In the genomic region with DNA sequence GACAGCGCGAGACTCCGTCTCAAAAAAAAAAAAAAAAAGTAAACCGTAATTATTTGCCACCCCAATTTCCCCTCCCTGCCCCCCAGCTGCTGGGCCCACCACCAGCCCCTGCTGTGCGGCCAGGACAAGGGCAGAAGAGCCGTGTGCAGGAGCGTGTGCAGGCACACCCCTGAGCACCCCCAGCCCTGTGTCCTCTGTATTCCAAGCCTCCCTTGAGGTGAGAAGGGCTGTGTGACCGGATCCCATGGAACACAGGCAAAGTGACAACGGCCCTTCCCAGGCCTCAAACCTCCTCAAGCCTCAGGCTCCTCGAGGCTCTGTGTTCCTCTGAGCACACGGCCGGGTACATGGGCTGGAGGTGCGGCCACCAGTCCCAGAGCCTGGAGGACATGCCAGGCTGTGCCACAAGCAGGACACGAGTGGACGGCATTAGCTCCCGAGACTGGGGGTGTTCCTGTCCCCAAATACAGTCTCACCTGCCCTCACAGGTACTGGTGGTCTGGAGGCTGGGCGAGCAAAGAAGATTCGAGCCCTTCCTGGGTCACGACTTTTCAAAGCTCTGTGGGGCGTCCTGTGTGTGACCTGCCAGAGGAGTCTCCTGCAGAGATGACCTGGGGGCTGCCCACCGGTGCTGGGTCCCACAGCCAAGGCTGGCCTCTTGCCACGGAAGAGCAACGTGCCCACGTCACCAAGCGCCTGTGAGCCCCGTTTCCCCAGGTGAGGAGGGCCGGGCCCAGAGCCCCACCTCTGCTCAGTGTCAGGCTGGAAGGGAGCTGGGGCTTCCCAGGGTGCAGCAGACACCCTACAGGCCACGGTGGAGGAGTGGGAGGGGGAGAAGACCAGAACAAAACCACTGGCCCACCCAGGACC, we compare ENCODE assay signal across 27 cellular contexts.
"Had no signal": no experiment of that assay in that cellular context is flagged by ENCODE, and none has a peak within 500 bp of the region (broad histone marks: within the 10 kb centered on the region; RNA-seq: fewer than 3 reads in every experiment).

No MANE protein-coding gene starts in this region.

- H3K27ac ChIP-seq: brain microvascular endothelial cell, coronary artery, dorsolateral prefrontal cortex, esophagus muscularis mucosa, foreskin keratinocyte, gastrocnemius medialis had no signal

- H3K4me3 Mint-ChIP-seq: activated CD4-positive, alpha-beta memory T cell treated with anti-CD3 and anti-CD28 coated beads for 36 hours; activated CD4-positive, alpha-beta T cell treated with anti-CD3 and anti-CD28 coated beads for 36 hours; activated CD4-positive, alpha-beta T cell treated with anti-CD3 and anti-CD28 coated beads, Interleukin-2, amount 10 ng/mL, durations not matched to agents 24 days and 14 days; activated CD8-positive, alpha-beta memory T cell treated with anti-CD3 and anti-CD28 coated beads, Interleukin-2, amount 10 ng/mL, durations not matched to agents 7 days and 5 days; activated CD8-positive, alpha-beta T cell treated with anti-CD3 and anti-CD28 coated beads, Interleukin-2, amount 10 ng/mL, durations not matched to agents 7 days and 5 days; activated naive CD8-positive, alpha-beta T cell; activated T-cell treated with anti-CD3 and anti-CD28 coated beads, Interleukin-2, amount 50 U/mL, for 72 hours; central memory CD8-positive, alpha-beta T cell; dendritic cell treated with granulocyte-macrophage colony-stimulating factor and Interleukin-4, amounts not matched to agents 40 ng/mL and 50 ng/mL, for 4 days had no signal

- H3K27me3 ChIP-seq: gastrocnemius medialis had no signal

- H3K9me3 ChIP-seq: esophagus muscularis mucosa, gastrocnemius medialis had no signal

- H3K4me1 ChIP-seq: foreskin keratinocyte, gastrocnemius medialis had no signal

- H3K4me1 Mint-ChIP-seq: activated CD4-positive, alpha-beta T cell treated with anti-CD3 and anti-CD28 coated beads, Interleukin-2, amount 10 ng/mL, durations not matched to agents 24 days and 14 days; central memory CD8-positive, alpha-beta T cell had no signal

- H3K27ac Mint-ChIP-seq: activated CD4-positive, alpha-beta memory T cell treated with anti-CD3 and anti-CD28 coated beads for 36 hours; activated CD4-positive, alpha-beta T cell treated with anti-CD3 and anti-CD28 coated beads for 36 hours; activated CD4-positive, alpha-beta T cell treated with anti-CD3 and anti-CD28 coated beads, Interleukin-2, amount 10 ng/mL, durations not matched to agents 24 days and 14 days; activated CD8-positive, alpha-beta memory T cell treated with anti-CD3 and anti-CD28 coated beads, Interleukin-2, amount 10 ng/mL, durations not matched to agents 7 days and 5 days; activated CD8-positive, alpha-beta T cell treated with anti-CD3 and anti-CD28 coated beads, Interleukin-2, amount 10 ng/mL, durations not matched to agents 7 days and 5 days; activated naive CD8-positive, alpha-beta T cell; activated T-cell treated with anti-CD3 and anti-CD28 coated beads, Interleukin-2, amount 50 U/mL, for 72 hours; dendritic cell treated with granulocyte-macrophage colony-stimulating factor and Interleukin-4, amounts not matched to agents 40 ng/mL and 50 ng/mL, for 4 days had no signal

- H3K36me3 ChIP-seq: brain microvascular endothelial cell, esophagus muscularis mucosa, gastrocnemius medialis had no signal

- H3K36me3 Mint-ChIP-seq: activated CD4-positive, alpha-beta memory T cell treated with anti-CD3 and anti-CD28 coated beads for 36 hours; activated CD8-positive, alpha-beta memory T cell treated with anti-CD3 and anti-CD28 coated beads, Interleukin-2, amount 10 ng/mL, durations not matched to agents 7 days and 5 days; activated naive CD8-positive, alpha-beta T cell had no signal

- ATAC-seq: activated CD4-positive, alpha-beta T cell treated with anti-CD3 and anti-CD28 coated beads for 36 hours; activated CD8-positive, alpha-beta memory T cell treated with anti-CD3 and anti-CD28 coated beads, Interleukin-2, amount 10 ng/mL, durations not matched to agents 7 days and 5 days; activated CD8-positive, alpha-beta T cell treated with anti-CD3 and anti-CD28 coated beads, Interleukin-2, amount 10 ng/mL, durations not matched to agents 7 days and 5 days; activated T-cell treated with anti-CD3 and anti-CD28 coated beads, Interleukin-2, amount 50 U/mL, for 72 hours; foreskin keratinocyte; gastrocnemius medialis had no signal

- H3K9me3 Mint-ChIP-seq: activated CD4-positive, alpha-beta memory T cell treated with anti-CD3 and anti-CD28 coated beads for 36 hours; activated CD4-positive, alpha-beta T cell treated with anti-CD3 and anti-CD28 coated beads, Interleukin-2, amount 10 ng/mL, durations not matched to agents 24 days and 14 days; activated T-cell treated with anti-CD3 and anti-CD28 coated beads, Interleukin-2, amount 50 U/mL, for 72 hours; central memory CD8-positive, alpha-beta T cell; dendritic cell treated with granulocyte-macrophage colony-stimulating factor and Interleukin-4, amounts not matched to agents 40 ng/mL and 50 ng/mL, for 4 days had no signal

- DNase-seq: activated CD4-positive, alpha-beta memory T cell treated with anti-CD3 and anti-CD28 coated beads for 36 hours; activated CD4-positive, alpha-beta T cell treated with anti-CD3 and anti-CD28 coated beads for 36 hours; activated CD4-positive, alpha-beta T cell treated with anti-CD3 and anti-CD28 coated beads, Interleukin-2, amount 10 ng/mL, durations not matched to agents 24 days and 14 days; activated CD4-positive, CD25-positive, alpha-beta regulatory T cell; activated CD4-positive, CD25-positive, alpha-beta regulatory T cell treated with anti-CD3 and anti-CD28 coated beads, Interleukin-2, amount 50 U/mL, for 72 hours; activated CD8-positive, alpha-beta memory T cell treated with anti-CD3 and anti-CD28 coated beads, Interleukin-2, amount 10 ng/mL, durations not matched to agents 7 days and 5 days; activated CD8-positive, alpha-beta memory T cell treated with anti-CD3 and anti-CD28 coated beads, Interleukin-2, amount 50 U/mL, for 4 hours; activated CD8-positive, alpha-beta T cell treated with anti-CD3 and anti-CD28 coated beads, Interleukin-2, amount 10 ng/mL, durations not matched to agents 7 days and 5 days; activated gamma-delta T cell; activated naive CD4-positive, alpha-beta T cell; activated naive CD4-positive, alpha-beta T cell treated with anti-CD3 and anti-CD28 coated beads, Interleukin-2, amount 50 U/mL, for 16 hours; activated T-cell treated with anti-CD3 and anti-CD28 coated beads, Interleukin-2, amount 50 U/mL, for 1 hour; activated T-cell treated with anti-CD3 and anti-CD28 coated beads, Interleukin-2, amount 50 U/mL, for 72 hours; amniotic stem cell; anterior cingulate cortex; brain microvascular endothelial cell; dorsolateral prefrontal cortex; effector memory CD4-positive, alpha-beta T cell; erythroblast; foreskin keratinocyte; gastrocnemius medialis; T-helper 2 cell had no signal

- H3K4me3 ChIP-seq: coronary artery, dorsolateral prefrontal cortex, esophagus muscularis mucosa, gastrocnemius medialis had no signal
